ENCODE assay signal across 23 cellular contexts in the genomic region with DNA sequence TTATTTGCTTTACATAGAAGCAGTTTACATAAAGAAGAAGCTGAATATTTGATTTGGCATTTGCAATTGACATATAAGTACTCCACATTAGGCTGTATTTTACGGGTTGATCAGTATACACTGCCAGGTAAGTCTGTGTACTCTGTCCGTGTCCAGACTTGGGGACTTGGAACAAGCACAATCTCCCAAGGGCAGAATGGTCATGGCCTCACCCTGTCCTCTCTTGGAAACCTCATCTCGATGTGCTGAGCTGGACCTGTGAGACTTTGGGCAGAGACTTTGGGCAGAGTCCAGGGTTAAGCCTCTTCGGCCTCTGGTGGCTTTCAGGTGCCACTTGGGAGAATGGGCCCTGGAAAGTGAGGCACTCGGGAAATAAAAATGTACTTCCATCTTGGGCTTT.
DNase-seq lines count a peak whose midpoint lies in the region; ATAC-seq, FAIRE-seq and TF ChIP-seq lines count a peak whose summit lies in the region.
"Had no signal": no experiment of that assay in that cellular context is flagged by ENCODE, and none has a peak within 500 bp of the region (broad histone marks: within the 10 kb centered on the region; RNA-seq: fewer than 3 reads in every experiment).

No MANE protein-coding gene starts in this region.

- POLR2A ChIA-PET in MCF 10A (lab: Yijun Ruan, JAX) = no interaction called here

- H3K27me3 Mint-ChIP-seq in MCF 10A (ENCODE audit: insufficient read depth, unreplicated experiment) = no peaks in the 10 kb centered on the region

- no peaks in the 10 kb centered on the region for H3K9me3 ChIP-seq in mammary epithelial cell (replicated peaks; ENCODE audit: insufficient read depth, low read length)
- H3K9me3 ChIP-seq in right cardiac atrium (ENCODE audit: control insufficient read depth, low read length) = no peaks in the 10 kb centered on the region
- H3K9me3 ChIP-seq: A549, BLaER1, SJSA1 had no signal

- in situ Hi-C loops in mammary epithelial cell (cut with MboI; ENCODE audit: low sequenced_read_pairs in 2 of 2) = no loop called here

- no peak overlapping the region for H3K4me3 Mint-ChIP-seq in MCF 10A (ENCODE audit: unreplicated experiment)
- H3K4me3 Mint-ChIP-seq: CD4-positive, alpha-beta memory T cell; GM23338 had no signal

- H3K9ac ChIP-seq in mammary epithelial cell (ENCODE audit: insufficient read depth, low read length) = no peak overlapping the region
- H3K9ac ChIP-seq: BLaER1 had no signal

- intact Hi-C loops in mammary epithelial cell (cut with micrococcal nuclease) (no loop called here), MCF 10A (cut with micrococcal nuclease) (no loop called here), right cardiac atrium (cut with DNase I) (no loop called here)

- no peak for FAIRE-seq in HTR-8/SVneo (lab: Jason Lieb, UNC)
- FAIRE-seq: A549, GM12878 had no signal

- no peaks in the 10 kb centered on the region for H3K27me3 ChIP-seq in mammary epithelial cell (ENCODE audit: insufficient read depth, low read length)
- H3K27me3 ChIP-seq in right cardiac atrium (ENCODE audit: control insufficient read depth, insufficient read depth) = no peaks in the 10 kb centered on the region
- H3K27me3 ChIP-seq: BLaER1, SJSA1 had no signal

- no peak for TF ChIP-seq CTCF in mammary epithelial cell (conservative IDR thresholded peaks at IDR 0.05 in 1 of 2, IDR thresholded peaks at IDR 0.05 in 1 of 2; ENCODE audit: extremely low read depth in 1 of 2, insufficient read depth in 1 of 2, low read depth in 1 of 2, low read length in 2 of 2)
- no peak for TF ChIP-seq CTCF in MCF 10A (IDR thresholded peaks at IDR 0.05; ENCODE audit: unreplicated experiment)
- no peak for TF ChIP-seq CTCF in VCaP (conservative IDR thresholded peaks at IDR 0.05)

- no peaks in the 10 kb centered on the region for H3K36me3 ChIP-seq in mammary epithelial cell (ENCODE audit: insufficient read depth, low read length)
- H3K36me3 ChIP-seq: BLaER1, SJSA1 had no signal

- dilution Hi-C loops in mammary epithelial cell (cut with HindIII; ENCODE audit: low sequenced_read_pairs) = no loop called here

- no peak overlapping the region for H3K27ac Mint-ChIP-seq in MCF 10A (ENCODE audit: low read depth, unreplicated experiment)
- H3K27ac Mint-ChIP-seq: CD4-positive, alpha-beta memory T cell; GM23338 had no signal

- H3K4me2 ChIP-seq in mammary epithelial cell (ENCODE audit: insufficient read depth, low read depth, low read length) = no peak overlapping the region
- H3K4me2 ChIP-seq: A549, BLaER1, GM23338 had no signal

- H3K79me2 ChIP-seq in mammary epithelial cell (ENCODE audit: insufficient read depth, low read length) = no peaks in the 10 kb centered on the region

- CTCF ChIA-PET in mammary epithelial cell (lab: Charles Lee; ENCODE audit: low non-redundant PET) (no interaction called here), MCF 10A (lab: Yijun Ruan, JAX) (interaction anchor here (0.7 to 1.4 kb wide), 2 partner anchors 38 to 89 kb away, joined by 3 to 5 read pairs; no protein-coding TSS in a partner anchor)

- H4K20me1 ChIP-seq in mammary epithelial cell (ENCODE audit: insufficient read depth, low read length) = no peaks in the 10 kb centered on the region
- H4K20me1 ChIP-seq: BLaER1 had no signal

- ATAC-seq in right cardiac atrium (peak; percentile 18 to 42), GM19463 (IDR thresholded peaks at IDR 0.05; ENCODE audit: unreplicated experiment) (no peak), HG03097 (IDR thresholded peaks at IDR 0.05; ENCODE audit: low FRiP score, unreplicated experiment) (no peak)
- ATAC-seq: A549, GM12878, GM23338, K562, PC-3 had no signal

- no peak for DNase-seq in mammary epithelial cell
- DNase-seq in MCF 10A (ENCODE audit: unreplicated experiment) = no peak
- DNase-seq in right cardiac atrium = no peak
- no peak for DNase-seq in HTR-8/SVneo (ENCODE audit: insufficient read length, low spot score)
- DNase-seq: CD4-positive, alpha-beta memory T cell; DMS153; EL; HCEC 1CT; MV-4-11; NCI-H1436; NCI-H1930; NCI-H2171; PC-3 had no signal

- H3K4me3 ChIP-seq in mammary epithelial cell (replicated peaks in 1 of 3; ENCODE audit: insufficient read depth in 1 of 3, low read depth in 2 of 3, low read length in 3 of 3) (no peak overlapping the region), right cardiac atrium (ENCODE audit: low read length) (no peak overlapping the region)
- H3K4me3 ChIP-seq: A549, BLaER1, GM12878, GM23338, K562, SJSA1 had no signal

- H2AFZ ChIP-seq in mammary epithelial cell (ENCODE audit: low read depth, low read length) = peak overlapping the region; percentile 18
- H2AFZ ChIP-seq: GM23338 had no signal

- no TSS peak for BruUV-seq in mammary epithelial cell (replicated peaks; lab: Mats Ljungman, UMichigan)
- no TSS peak for BruUV-seq in MCF 10A (replicated peaks; lab: Mats Ljungman, UMichigan)

- H3K9me3 Mint-ChIP-seq in MCF 10A (ENCODE audit: unreplicated experiment) = no peaks in the 10 kb centered on the region
- H3K9me3 Mint-ChIP-seq: GM23338 had no signal

- no peaks in the 10 kb centered on the region for H3K4me1 Mint-ChIP-seq in MCF 10A (ENCODE audit: insufficient read depth, unreplicated experiment)
- H3K4me1 Mint-ChIP-seq: CD4-positive, alpha-beta memory T cell; GM23338 had no signal

- H3K36me3 Mint-ChIP-seq in MCF 10A (ENCODE audit: insufficient read depth, unreplicated experiment) = no peaks in the 10 kb centered on the region
- H3K36me3 Mint-ChIP-seq: CD4-positive, alpha-beta memory T cell had no signal

- H3K4me1 ChIP-seq in mammary epithelial cell (ENCODE audit: insufficient read depth, low read length) = peaks cover 4% of the 10 kb centered on the region
- peaks cover 12% of the 10 kb centered on the region for H3K4me1 ChIP-seq in right cardiac atrium (ENCODE audit: control insufficient read depth, insufficient read depth, low read length)
- H3K4me1 ChIP-seq: A549, SJSA1 had no signal

- 60% methylated on average over 5 of the region's 5 CpGs for WGBS in mammary epithelial cell (ENCODE audit: low coverage, missing lambda C conversion rate)
- WGBS in right cardiac atrium = 59% methylated on average over 5 of the region's 5 CpGs

- H3K27ac ChIP-seq in mammary epithelial cell (ENCODE audit: insufficient read depth, low read depth, low read length) (no peak overlapping the region), VCaP (peak overlapping the region; percentile 45), right cardiac atrium (ENCODE audit: low read length) (no peak overlapping the region)
- H3K27ac ChIP-seq: A549, BLaER1, RWPE1, SJSA1 had no signal

Comparison
In these comparisons a context has a peak if more than half of its experiments do, and no peak if none do; other contexts are left out.
1. ATAC-seq: peak in right cardiac atrium (2 of 2); none in GM19463 (single experiment) and HG03097 (single experiment).